Comparison of ENCODE assay signal across 27 cellular contexts in the genomic region with DNA sequence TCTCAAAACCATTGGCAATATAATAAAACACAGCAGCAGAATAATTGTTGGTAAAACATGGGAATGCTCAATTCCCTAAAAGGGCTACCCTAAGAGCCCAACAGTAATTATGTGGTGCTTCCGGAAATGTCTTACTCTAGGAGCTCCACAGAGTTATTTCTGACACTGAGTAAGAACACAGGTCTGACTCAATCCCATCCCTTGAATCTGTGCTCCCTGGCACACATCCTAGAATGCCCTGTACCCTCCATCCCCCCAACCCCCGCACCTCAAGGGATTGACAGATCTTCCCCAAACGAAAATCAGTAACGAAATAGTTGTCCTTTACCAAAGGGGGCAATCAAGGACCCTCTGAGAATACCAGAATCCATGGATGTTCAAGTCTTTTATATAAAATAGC.
"Had no signal": no experiment of that assay in that cellular context is flagged by ENCODE, and none has a peak within 500 bp of the region (broad histone marks: within the 10 kb centered on the region; RNA-seq: fewer than 3 reads in every experiment).

No MANE protein-coding gene starts in this region.

- H3K27me3 Mint-ChIP-seq: activated CD4-positive, alpha-beta T cell treated with anti-CD3 and anti-CD28 coated beads, Interleukin-2, amount 10 ng/mL, durations not matched to agents 24 days and 14 days; activated naive CD8-positive, alpha-beta T cell treated with anti-CD3 and anti-CD28 coated beads, Interleukin-2, amount 50 U/mL, for 24 hours; brain; T-helper 17 cell had no signal

- H3K4me3 Mint-ChIP-seq: activated B cell treated with CpG ODN at 0.5 μM for 24 hours; activated CD4-positive, alpha-beta T cell treated with anti-CD3 and anti-CD28 coated beads, Interleukin-2, amount 10 ng/mL, durations not matched to agents 24 days and 14 days; activated CD8-positive, alpha-beta memory T cell treated with anti-CD3 and anti-CD28 coated beads, Interleukin-2, amount 10 ng/mL, durations not matched to agents 7 days and 5 days; activated naive CD8-positive, alpha-beta T cell treated with anti-CD3 and anti-CD28 coated beads, Interleukin-2, amount 50 U/mL, for 24 hours; activated T-cell treated with anti-CD3 and anti-CD28 coated beads, Interleukin-2, amount 50 U/mL, for 24 hours; activated T-helper 1 cell treated with anti-CD3 and anti-CD28 coated beads, Interleukin-12 subunit alpha, Interleukin-12 subunit beta, Interleukin-2, Interleukin-4 antibody, amounts not matched to agents 30 ng/mL and 10 ng/mL and 1 ng/mL, durations not matched to agents 14 hours and 24 hours and 36 hours; brain; T-helper 17 cell had no signal

- H3K4me3 ChIP-seq: cardiac muscle cell had no signal

- H3K27ac Mint-ChIP-seq: activated B cell treated with CpG ODN at 0.5 μM for 24 hours; activated CD4-positive, alpha-beta T cell treated with anti-CD3 and anti-CD28 coated beads, Interleukin-2, amount 10 ng/mL, durations not matched to agents 24 days and 14 days; activated CD8-positive, alpha-beta memory T cell treated with anti-CD3 and anti-CD28 coated beads, Interleukin-2, amount 10 ng/mL, durations not matched to agents 7 days and 5 days; activated naive CD4-positive, alpha-beta T cell treated with anti-CD3 and anti-CD28 coated beads, Interleukin-2, amount 50 U/mL, for 72 hours; activated naive CD8-positive, alpha-beta T cell treated with anti-CD3 and anti-CD28 coated beads, Interleukin-2, amount 50 U/mL, for 24 hours; activated T-cell treated with anti-CD3 and anti-CD28 coated beads, Interleukin-2, amount 50 U/mL, for 24 hours; activated T-helper 1 cell treated with anti-CD3 and anti-CD28 coated beads, Interleukin-12 subunit alpha, Interleukin-12 subunit beta, Interleukin-2, Interleukin-4 antibody, amounts not matched to agents 30 ng/mL and 10 ng/mL and 1 ng/mL, durations not matched to agents 14 hours and 24 hours and 36 hours; brain; T-helper 17 cell had no signal

- H3K9me3 Mint-ChIP-seq: activated B cell treated with CpG ODN at 0.5 μM for 24 hours; activated CD4-positive, alpha-beta T cell treated with anti-CD3 and anti-CD28 coated beads, Interleukin-2, amount 10 ng/mL, durations not matched to agents 24 days and 14 days; activated naive CD4-positive, alpha-beta T cell treated with anti-CD3 and anti-CD28 coated beads, Interleukin-2, amount 50 U/mL, for 72 hours; activated naive CD8-positive, alpha-beta T cell treated with anti-CD3 and anti-CD28 coated beads, Interleukin-2, amount 50 U/mL, for 24 hours; activated T-cell treated with anti-CD3 and anti-CD28 coated beads, Interleukin-2, amount 50 U/mL, for 24 hours; activated T-helper 1 cell treated with anti-CD3 and anti-CD28 coated beads, Interleukin-12 subunit alpha, Interleukin-12 subunit beta, Interleukin-2, Interleukin-4 antibody, amounts not matched to agents 30 ng/mL and 10 ng/mL and 1 ng/mL, durations not matched to agents 14 hours and 24 hours and 36 hours; brain had no signal

- ATAC-seq: activated CD8-positive, alpha-beta memory T cell treated with anti-CD3 and anti-CD28 coated beads, Interleukin-2, amount 10 ng/mL, durations not matched to agents 7 days and 5 days; activated naive CD4-positive, alpha-beta T cell treated with anti-CD3 and anti-CD28 coated beads, Interleukin-2, amount 50 U/mL, for 72 hours; activated naive CD8-positive, alpha-beta T cell treated with anti-CD3 and anti-CD28 coated beads, Interleukin-2, amount 50 U/mL, for 24 hours; PC-3; T-helper 17 cell had no signal

- H3K4me1 Mint-ChIP-seq: activated B cell treated with CpG ODN at 0.5 μM for 24 hours; activated CD8-positive, alpha-beta memory T cell treated with anti-CD3 and anti-CD28 coated beads, Interleukin-2, amount 10 ng/mL, durations not matched to agents 7 days and 5 days; activated naive CD8-positive, alpha-beta T cell treated with anti-CD3 and anti-CD28 coated beads, Interleukin-2, amount 50 U/mL, for 24 hours; T-helper 17 cell had no signal

- H3K27ac ChIP-seq: cardiac muscle cell had no signal

- H3K27me3 ChIP-seq: cardiac muscle cell had no signal

- H3K36me3 ChIP-seq: cardiac muscle cell had no signal

- DNase-seq: activated B cell treated with CpG ODN at 0.5 μM for 24 hours; activated CD4-positive, alpha-beta T cell treated with anti-CD3 and anti-CD28 coated beads for 1 hour; activated CD4-positive, alpha-beta T cell treated with anti-CD3 and anti-CD28 coated beads, Interleukin-2, amount 10 ng/mL, durations not matched to agents 24 days and 14 days; activated CD4-positive, alpha-beta T cell treated with anti-CD3 and anti-CD28 coated beads, Interleukin-2, amount 50 U/mL, for 48 hours; activated CD8-positive, alpha-beta memory T cell treated with anti-CD3 and anti-CD28 coated beads, Interleukin-2, amount 10 ng/mL, durations not matched to agents 7 days and 5 days; activated effector memory CD4-positive, alpha-beta T cell treated with Interleukin-2 at 50 U/mL for 16 hours; activated naive CD4-positive, alpha-beta T cell treated with Interleukin-2 at 50 U/mL for 16 hours; activated naive CD8-positive, alpha-beta T cell treated with anti-CD3 and anti-CD28 coated beads, Interleukin-2, amount 50 U/mL, for 24 hours; activated T-cell treated with anti-CD3 and anti-CD28 coated beads, Interleukin-2, amount 50 U/mL, for 24 hours; amygdala; Kasumi-1; KBM-7; MV-4-11; NCI-H1092 treated with DMSO at 0.1 percent for 48 hours; NCI-H1417 treated with DMSO at 0.1 percent for 48 hours; NCI-H1694 treated with DMSO at 0.1 percent for 48 hours; NCI-H2081; NCI-H446; NCI-H524; PC-3; SIG-M5; T-helper 17 cell; T-helper 9 cell had no signal

- H3K36me3 Mint-ChIP-seq: activated CD8-positive, alpha-beta memory T cell treated with anti-CD3 and anti-CD28 coated beads, Interleukin-2, amount 10 ng/mL, durations not matched to agents 7 days and 5 days; activated naive CD4-positive, alpha-beta T cell treated with anti-CD3 and anti-CD28 coated beads, Interleukin-2, amount 50 U/mL, for 72 hours had no signal
